In the genomic region with DNA sequence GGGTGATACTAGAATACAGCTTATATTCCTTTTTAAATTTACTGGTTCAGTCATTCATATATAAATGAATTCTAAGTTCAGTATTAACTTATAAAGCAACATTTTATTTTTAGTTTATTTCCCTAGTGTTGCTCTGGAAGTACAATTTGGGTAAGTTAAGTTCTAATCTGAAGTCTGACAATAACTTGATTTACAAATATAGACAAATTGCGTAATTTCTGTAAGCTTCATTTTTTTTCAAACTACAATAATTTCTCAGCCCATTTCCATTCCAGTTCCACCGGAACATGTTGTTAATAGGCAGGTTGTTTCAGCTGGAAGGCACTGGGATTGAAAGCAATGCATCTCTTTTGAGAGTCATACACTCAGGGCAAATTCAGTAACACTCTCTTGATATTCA, we compare ENCODE assay signal across 9 cellular contexts.
"Had no signal": no experiment of that assay in that cellular context is flagged by ENCODE, and none has a peak within 500 bp of the region (broad histone marks: within the 10 kb centered on the region; RNA-seq: fewer than 3 reads in every experiment).

No MANE protein-coding gene starts in this region.

- ATAC-seq: GM23338, HCT116 had no signal

- DNase-seq: GM23248, GOT3, H9, HCEC 1CT, HFFc6 had no signal

- H3K4me1 ChIP-seq: HAP-1 had no signal

- H3K27ac ChIP-seq: GM23248 had no signal

- H3K9me3 ChIP-seq: HAP-1 had no signal

- H3K36me3 ChIP-seq: HAP-1 had no signal

- H3K4me3 ChIP-seq: GM23248, GM23338, HAP-1 had no signal

- H3K4me2 ChIP-seq: GM23338 had no signal

- H3K9ac ChIP-seq: GM23248 had no signal

- FAIRE-seq: H54 had no signal

- H2AFZ ChIP-seq: GM23248 had no signal
